Comparison of ENCODE assay signal across 17 cellular contexts in the genomic region with DNA sequence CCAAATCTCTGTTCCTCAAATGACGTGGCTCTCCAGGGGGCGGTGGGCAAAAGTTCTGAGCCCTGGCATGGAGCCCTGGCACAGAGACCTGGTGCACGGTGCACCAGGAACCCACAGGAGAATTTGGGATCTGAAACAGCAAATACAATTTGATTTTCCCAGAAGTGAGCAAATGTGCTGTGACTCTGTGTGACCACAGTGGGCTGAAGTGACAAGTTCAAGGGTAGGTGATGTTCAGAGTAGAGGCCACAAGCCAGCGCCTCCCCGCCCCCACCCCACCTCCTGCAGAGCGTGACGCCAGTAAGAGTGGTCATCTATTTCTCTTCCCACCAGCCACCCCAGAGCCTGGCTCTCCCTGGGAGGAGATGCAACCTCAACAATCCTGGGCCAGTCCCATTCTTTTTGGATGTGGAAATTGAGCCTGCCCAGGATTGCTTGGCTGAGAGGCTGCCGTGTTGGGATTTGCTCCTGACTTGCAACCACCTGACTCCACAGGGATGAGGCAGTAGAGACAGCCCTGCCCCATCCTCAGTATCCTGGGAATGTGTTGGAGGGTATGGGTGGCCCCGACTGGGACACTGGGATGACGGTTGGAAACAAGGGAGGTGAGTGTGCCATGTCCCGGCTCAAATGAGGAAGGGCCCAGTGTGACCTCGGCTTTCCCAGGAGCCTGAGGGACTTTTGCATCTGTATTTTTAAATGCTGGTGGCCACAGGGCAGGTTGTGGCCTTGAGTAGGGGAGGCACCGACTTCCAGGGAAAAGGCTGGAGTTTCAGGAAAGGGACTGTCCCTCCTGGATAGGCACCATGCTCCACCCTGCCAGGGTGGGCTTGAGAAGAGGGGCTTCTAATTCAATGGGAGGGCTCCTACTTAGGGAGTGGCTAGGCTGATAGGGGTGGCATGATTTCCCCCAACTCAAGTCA. TPM values are rescaled to one million over a fixed set of nuclear protein-coding genes. Genes with fewer than 3 reads are reported as not detected.
DNase-seq lines count a peak whose midpoint lies in the region; ATAC-seq and TF ChIP-seq lines count a peak whose summit lies in the region.
"Had no signal": no experiment of that assay in that cellular context is flagged by ENCODE, and none has a peak within 500 bp of the region (broad histone marks: within the 10 kb centered on the region; RNA-seq: fewer than 3 reads in every experiment).

No MANE protein-coding gene starts in this region.

- 47 to 49% methylated on average over 12 to 13 of the region's 13 CpGs for WGBS in body of pancreas, 2 donors

- intact Hi-C loops in body of pancreas (cut with DNase I), result loop anchor here (5.0 kb wide), 1 partner anchor 235 kb away; a partner anchor contains a TSS

- TF ChIP-seq POLR2A in body of pancreas (IDR thresholded peaks at IDR 0.05), result peak in 2 of 3 donors; percentile 83 to 84

- H3K4me3 ChIP-seq in BLaER1, result no peak overlapping the region
- no peak overlapping the region for H3K4me3 ChIP-seq in body of pancreas
- peak overlapping the region in 1 of 2 experiments; percentile 38 for H3K4me3 ChIP-seq in neutrophil (ENCODE audit: low read depth in 1 of 2, low read length in 1 of 2)
- H3K4me3 ChIP-seq: right atrium auricular region, vagina had no signal

- H3K27me3 ChIP-seq in BLaER1 (no peaks in the 10 kb centered on the region), body of pancreas (no peaks in the 10 kb centered on the region), neutrophil (no peaks in the 10 kb centered on the region)
- H3K27me3 ChIP-seq: right atrium auricular region, vagina had no signal

- TF ChIP-seq CTCF in body of pancreas (IDR thresholded peaks at IDR 0.05) (no peak), neutrophil (IDR thresholded peaks at IDR 0.05) (no peak)

- peak; percentile 13 for ATAC-seq in body of pancreas
- ATAC-seq in GM18498 (IDR thresholded peaks at IDR 0.05; ENCODE audit: unreplicated experiment), result no peak
- no peak for ATAC-seq in GM18861 (IDR thresholded peaks at IDR 0.05; ENCODE audit: unreplicated experiment)

- no peak overlapping the region for H3K9ac ChIP-seq in BLaER1
- H3K9ac ChIP-seq: KMS-11 had no signal

- H3K4me1 ChIP-seq in BLaER1 (peaks cover 51% of the 10 kb centered on the region), body of pancreas (peaks cover 50% of the 10 kb centered on the region), neutrophil (ENCODE audit: control insufficient read depth in 1 of 2, insufficient read depth in 1 of 2, low read depth in 1 of 2, low read length in 1 of 2) (peaks cover 84 to 85% of the 10 kb centered on the region in 2 experiments)

- no peaks in the 10 kb centered on the region for H3K9me3 ChIP-seq in BLaER1
- H3K9me3 ChIP-seq in body of pancreas, result no peaks in the 10 kb centered on the region
- no peaks in the 10 kb centered on the region for H3K9me3 ChIP-seq in neutrophil
- H3K9me3 ChIP-seq: right atrium auricular region, vagina had no signal

- DNase-seq in GOT3 (lab: John Stamatoyannopoulos, UW) (peak; percentile 49), body of pancreas (peak; percentile 43 to 69 (median 54)), COR-L47 (lab: John Stamatoyannopoulos, UW) (no peak)
- no peak for DNase-seq in stimulated activated CD4-positive, alpha-beta T cell treated with anti-CD3 and anti-CD28 coated beads, Interleukin-12 subunit alpha, Interleukin-12 subunit beta, amount 100 ng/mL, for 4 hours
- DNase-seq: amniotic stem cell; CD4-positive, alpha-beta T cell; H7; NCI-H2171 had no signal

- H4K20me1 ChIP-seq in BLaER1, result no peaks in the 10 kb centered on the region

- peak overlapping the region; percentile 56 for H3K4me2 ChIP-seq in BLaER1
- H3K4me2 ChIP-seq: KMS-11 had no signal

- H3K36me3 ChIP-seq in BLaER1, result no peaks in the 10 kb centered on the region
- no peaks in the 10 kb centered on the region for H3K36me3 ChIP-seq in body of pancreas (replicated peaks in 1 of 2; ENCODE audit: insufficient read depth in 1 of 2, low read depth in 2 of 2)
- H3K36me3 ChIP-seq in neutrophil, result no peaks in the 10 kb centered on the region
- H3K36me3 ChIP-seq: right atrium auricular region, vagina had no signal

- H3K27ac ChIP-seq in BLaER1 (no peak overlapping the region), body of pancreas (peak overlapping the region; percentile 69 to 98 (median 82)), neutrophil (peak overlapping the region; percentile 78)
- H3K27ac ChIP-seq: KMS-11, right atrium auricular region had no signal

RNA-seq across cellular contexts. Expression of a gene that starts 11.0 kb away (rescaled TPM):
- total RNA-seq in body of pancreas, result 10 to 100 TPM; 26.2 to 72.5 TPM

RNA-seq across cellular contexts. Expression of a gene that starts 38.5 kb away (rescaled TPM):
- total RNA-seq in body of pancreas, result 1 to 10 TPM in 1 of 2 donors, under 1 TPM in 1; 0.33 to 1.3 TPM
- total RNA-seq: activated CD8-positive, alpha-beta memory T cell treated with anti-CD3 and anti-CD28 coated beads for 36 hours; CD4-positive, alpha-beta T cell; H7; right atrium auricular region; T-helper 1 cell treated with Interleukin-12 subunit alpha and Interleukin-12 subunit beta and Interleukin-4 antibody, amounts not matched to agents 30 ng/mL and 1 ng/mL, for 36 hours; vagina had no signal

RNA-seq across cellular contexts. Expression of a gene that starts 40.2 kb away (rescaled TPM):
- 10 to 100 TPM; 18.5 to 23.6 TPM for total RNA-seq in body of pancreas
- total RNA-seq: activated CD8-positive, alpha-beta memory T cell treated with anti-CD3 and anti-CD28 coated beads for 36 hours; CD4-positive, alpha-beta T cell; right atrium auricular region; T-helper 1 cell treated with Interleukin-12 subunit alpha and Interleukin-12 subunit beta and Interleukin-4 antibody, amounts not matched to agents 30 ng/mL and 1 ng/mL, for 36 hours had no signal

Comparison
In these comparisons a context has a peak if more than half of its experiments do, and no peak if none do; other contexts are left out.
1. DNase-seq: peak in GOT3 (single experiment) and body of pancreas (4 of 4); none in stimulated activated CD4-positive, alpha-beta T cell treated with anti-CD3 and anti-CD28 coated beads, Interleukin-12 subunit alpha, Interleukin-12 subunit beta, amount 100 ng/mL, for 4 hours (single experiment) and COR-L47 (single experiment).